Comparison of ENCODE assay signal across 9 cellular contexts in the genomic region with DNA sequence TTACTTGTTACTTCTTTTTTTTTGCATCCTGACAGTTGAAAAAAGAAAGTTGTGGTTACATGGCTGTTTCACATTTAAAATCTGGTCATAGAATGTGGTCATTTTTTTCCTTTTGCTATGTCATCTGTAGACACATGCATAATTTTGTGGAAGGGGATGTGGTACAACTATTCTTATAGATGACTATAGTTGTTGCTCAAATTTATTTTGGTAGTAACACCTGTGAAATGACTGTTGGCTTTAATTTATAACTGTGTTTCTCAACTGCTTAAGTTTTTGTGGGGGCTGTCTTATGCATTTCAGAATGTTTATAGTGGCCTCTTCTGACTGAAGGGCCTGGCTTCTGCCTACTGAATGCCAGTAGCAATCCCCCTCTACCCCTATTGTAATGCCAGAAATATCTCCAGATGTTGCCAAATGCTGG.
DNase-seq lines count a peak whose midpoint lies in the region; ATAC-seq, FAIRE-seq and TF ChIP-seq lines count a peak whose summit lies in the region.
"Had no signal": no experiment of that assay in that cellular context is flagged by ENCODE, and none has a peak within 500 bp of the region (broad histone marks: within the 10 kb centered on the region; RNA-seq: fewer than 3 reads in every experiment).

No MANE protein-coding gene starts in this region.

- no peaks in the 10 kb centered on the region for H3K79me2 ChIP-seq in GM12878 (ENCODE audit: control insufficient read depth, insufficient read depth, low read length)

- no peak overlapping the region for H2AFZ ChIP-seq in GM12878 (ENCODE audit: control insufficient read depth, low read depth, low read length)

- H3K4me3 ChIP-seq in GM12878: no peak overlapping the region
- H3K4me3 ChIP-seq in lower lobe of right lung: no peak overlapping the region

- in situ Hi-C loops in GM12878 (cut with MboI): no loop called here

- TF ChIP-seq CTCF in GM12878 (IDR thresholded peaks at IDR 0.05 in 2 of 3, conservative IDR thresholded peaks at IDR 0.05 in 1 of 3; ENCODE audit: control insufficient read depth in 2 of 3, extremely low read depth in 1 of 3, insufficient read depth in 1 of 3, low read depth in 3 of 3, low read length in 3 of 3) (no peak), lower lobe of right lung (IDR thresholded peaks at IDR 0.05) (no peak)

- DNase-seq in GM12878 (ENCODE audit: low read depth, low spot score): peak; percentile 94
- no peak for DNase-seq in frontal cortex (ENCODE audit: low spot score in 2 of 2)
- DNase-seq in lower lobe of right lung: no peak
- DNase-seq in SW 1271 (lab: John Stamatoyannopoulos, UW): no peak
- no peak for DNase-seq in stimulated activated CD4-positive, alpha-beta T cell treated with anti-CD3 and anti-CD28 coated beads, Interleukin-15, amount 100 ng/mL, for 24 hours
- DNase-seq: dermis blood vessel endothelial cell had no signal

- CTCF ChIA-PET in GM12878 (lab: Yijun Ruan, JAX): no interaction called here

- H3K4me2 ChIP-seq in GM12878 (ENCODE audit: control insufficient read depth, insufficient read depth): peak overlapping the region; percentile 56; the same call in 1 of the 2 replicates

- no peak for TF ChIP-seq POLR2A in GM12878 (IDR thresholded peaks at IDR 0.05; ENCODE audit: low read depth, low read length)

- TF ChIP-seq RAD21 in GM12878 (IDR thresholded peaks at IDR 0.05; ENCODE audit: insufficient read depth, low read depth, low read length): peak; percentile 51

- peaks cover under 1 to 15% of the 10 kb centered on the region in 2 experiments; a peak in 2 of 4 replicates for H3K36me3 ChIP-seq in GM12878 (ENCODE audit: control insufficient read depth in 2 of 2, insufficient read depth in 2 of 2, low read length in 1 of 2)
- H3K36me3 ChIP-seq in lower lobe of right lung: peaks cover 64% of the 10 kb centered on the region

- H3K27me3 ChIP-seq in GM12878 (replicated peaks in 1 of 2; ENCODE audit: control insufficient read depth in 2 of 2, insufficient read depth in 2 of 2, low read length in 1 of 2) (no peaks in the 10 kb centered on the region), lower lobe of right lung (ENCODE audit: low read depth) (no peaks in the 10 kb centered on the region)

- FAIRE-seq in GM12878 (lab: Jason Lieb, UNC) (peak; percentile 95), frontal cortex (lab: Jason Lieb, UNC) (no peak)

- intact Hi-C loops in GM12878 (cut with micrococcal nuclease; ENCODE audit: unreplicated experiment) (loop anchor here (2.0 to 10.0 kb wide), 3 partner anchors 130 to 438 kb away; partner anchors contain the start of gene PAN3), lower lobe of right lung (cut with DNase I) (no loop called here)

- H3K9me3 ChIP-seq in GM12878 (replicated peaks; ENCODE audit: control insufficient read depth, insufficient read depth, low read length): peaks cover 8% of the 10 kb centered on the region
- no peaks in the 10 kb centered on the region for H3K9me3 ChIP-seq in lower lobe of right lung

- H3K9ac ChIP-seq in GM12878 (ENCODE audit: control insufficient read depth, insufficient read depth, low read length): no peak overlapping the region

- POLR2A ChIA-PET in GM12878 (lab: Charles Lee): no interaction called here

- RAD21 ChIA-PET in GM12878 (lab: Charles Lee; ENCODE audit: unreplicated experiment): no interaction called here

- SMC1A ChIA-PET in GM12878 (lab: Charles Lee; ENCODE audit: uncharacterized antibody, unreplicated experiment): no interaction called here

- BruUV-seq in GM12878 (replicated peaks; lab: Mats Ljungman, UMichigan): no TSS peak

- ATAC-seq in GM18508 (IDR thresholded peaks at IDR 0.05; ENCODE audit: insufficient read depth, unreplicated experiment): peak; percentile 96
- ATAC-seq in GM21529 (IDR thresholded peaks at IDR 0.05; ENCODE audit: unreplicated experiment): peak; percentile 97
- peak; percentile 96 for ATAC-seq in HG03558 (IDR thresholded peaks at IDR 0.05; ENCODE audit: extremely low read depth, unreplicated experiment)
- peak; percentile 99 for ATAC-seq in GM12878
- ATAC-seq in lower lobe of right lung: no peak

- no peaks in the 10 kb centered on the region for H4K20me1 ChIP-seq in GM12878 (ENCODE audit: control insufficient read depth, insufficient read depth)

- peak; percentile 96 to 100 for TF ChIP-seq EP300 in GM12878 (IDR thresholded peaks at IDR 0.05; ENCODE audit: borderline replicate concordance in 1 of 2, control insufficient read depth in 1 of 2, low read depth in 2 of 2, low read length in 2 of 2)

- peak overlapping the region; percentile 54 for H3K27ac ChIP-seq in GM12878 (ENCODE audit: control insufficient read depth, insufficient read depth)
- no peak overlapping the region for H3K27ac ChIP-seq in lower lobe of right lung

- H3K4me1 ChIP-seq in GM12878 (ENCODE audit: control insufficient read depth, insufficient read depth, low read length) (peaks cover 10% of the 10 kb centered on the region; the same call in 1 of the 2 replicates), lower lobe of right lung (no peaks in the 10 kb centered on the region)

TF ChIP-seq in GM12878, 131 proteins besides CTCF, POLR2A, EP300 and RAD21 (continues in another document):
- TF ChIP-seq HCFC1 (IDR thresholded peaks at IDR 0.05; ENCODE audit: low read length) (no peak), TCF3 (IDR thresholded peaks at IDR 0.05; ENCODE audit: borderline replicate concordance, insufficient read depth, low read depth, low read length) (peak; percentile 82), SMAD1 (IDR thresholded peaks at IDR 0.05; ENCODE audit: low read depth, partially characterized antibody) (no peak), USF2 (IDR thresholded peaks at IDR 0.05; ENCODE audit: borderline replicate concordance, low read depth, low read length) (no peak), IRF4 (IDR thresholded peaks at IDR 0.05; ENCODE audit: low read depth, low read length) (peak; percentile 89), IKZF1 (conservative IDR thresholded peaks at IDR 0.05) (peak; percentile 91), BCLAF1 (IDR thresholded peaks at IDR 0.05) (no peak), BACH1 (IDR thresholded peaks at IDR 0.05; ENCODE audit: borderline replicate concordance) (peak; percentile 91), RUNX3 (IDR thresholded peaks at IDR 0.05; ENCODE audit: low read length) (peak; percentile 100), MTA2 (IDR thresholded peaks at IDR 0.05; ENCODE audit: low read depth) (peak; percentile 98), ASH2L (IDR thresholded peaks at IDR 0.05; ENCODE audit: borderline replicate concordance, low read depth) (0 out of 2 replicates have a peak, but pooled peaks have one; percentile 44)
- TF ChIP-seq, protein P1, sequence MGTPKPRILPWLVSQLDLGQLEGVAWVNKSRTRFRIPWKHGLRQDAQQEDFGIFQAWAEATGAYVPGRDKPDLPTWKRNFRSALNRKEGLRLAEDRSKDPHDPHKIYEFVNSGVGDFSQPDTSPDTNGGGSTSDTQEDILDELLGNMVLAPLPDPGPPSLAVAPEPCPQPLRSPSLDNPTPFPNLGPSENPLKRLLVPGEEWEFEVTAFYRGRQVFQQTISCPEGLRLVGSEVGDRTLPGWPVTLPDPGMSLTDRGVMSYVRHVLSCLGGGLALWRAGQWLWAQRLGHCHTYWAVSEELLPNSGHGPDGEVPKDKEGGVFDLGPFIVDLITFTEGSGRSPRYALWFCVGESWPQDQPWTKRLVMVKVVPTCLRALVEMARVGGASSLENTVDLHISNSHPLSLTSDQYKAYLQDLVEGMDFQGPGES (IDR thresholded peaks at IDR 0.05): no peak
- TF ChIP-seq, protein P2, sequence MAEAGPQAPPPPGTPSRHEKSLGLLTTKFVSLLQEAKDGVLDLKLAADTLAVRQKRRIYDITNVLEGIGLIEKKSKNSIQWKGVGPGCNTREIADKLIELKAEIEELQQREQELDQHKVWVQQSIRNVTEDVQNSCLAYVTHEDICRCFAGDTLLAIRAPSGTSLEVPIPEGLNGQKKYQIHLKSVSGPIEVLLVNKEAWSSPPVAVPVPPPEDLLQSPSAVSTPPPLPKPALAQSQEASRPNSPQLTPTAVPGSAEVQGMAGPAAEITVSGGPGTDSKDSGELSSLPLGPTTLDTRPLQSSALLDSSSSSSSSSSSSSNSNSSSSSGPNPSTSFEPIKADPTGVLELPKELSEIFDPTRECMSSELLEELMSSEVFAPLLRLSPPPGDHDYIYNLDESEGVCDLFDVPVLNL (IDR thresholded peaks at IDR 0.05; ENCODE audit: low read depth, low read length): no peak

Comparison
In these comparisons a context has a peak if more than half of its experiments do, and no peak if none do; other contexts are left out.
1. ATAC-seq: peak in GM18508 (single experiment), GM21529 (single experiment), HG03558 (single experiment) and GM12878 (single experiment); none in lower lobe of right lung (0 of 2).